ENCODE assay signal across 1 cellular context in the genomic region with DNA sequence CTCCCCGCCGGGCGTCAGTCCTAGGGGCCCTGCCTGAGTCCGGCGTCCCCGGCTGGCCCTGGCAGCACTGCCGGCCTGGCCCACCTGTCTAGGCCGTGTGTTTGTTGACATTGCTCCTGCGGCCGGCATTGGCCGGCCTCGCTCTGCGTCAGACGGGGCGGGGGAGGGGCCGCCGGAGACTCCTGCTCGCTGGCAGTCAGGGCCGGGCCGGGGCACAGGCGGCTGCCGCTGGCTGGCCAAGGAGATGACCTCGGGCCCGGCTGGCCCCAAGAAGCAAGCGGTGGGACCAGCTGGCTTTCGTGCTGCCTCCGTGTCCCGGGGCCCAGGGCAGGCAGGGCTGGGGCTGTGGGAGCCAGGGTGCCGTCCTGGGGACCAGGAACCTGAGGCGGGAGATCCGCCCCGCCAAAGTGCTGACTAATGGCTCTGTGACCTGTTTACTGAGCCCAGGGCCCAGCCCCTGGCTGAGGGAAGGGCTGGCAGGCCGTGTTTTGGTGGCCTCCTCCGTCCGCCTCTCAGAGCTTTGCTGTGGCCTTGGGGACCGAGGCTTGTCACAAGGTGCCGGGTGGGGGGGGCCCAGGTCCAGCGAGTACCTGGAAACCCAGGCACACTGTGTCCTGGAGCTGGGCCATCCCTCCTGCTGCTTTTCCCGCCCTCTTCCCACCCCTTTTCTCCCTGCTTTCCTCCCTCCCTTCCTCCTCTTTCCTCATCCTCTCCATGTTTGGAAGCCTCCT.
A peak's percentile ranks its signal among the peaks of the same experiment; 100 is the strongest.
TF ChIP-seq lines count a peak whose summit lies in the region.

No MANE protein-coding gene starts in this region.

TF ChIP-seq in K562, 482 proteins besides CTCF, POLR2A, EP300 and RAD21 (continued from another document and continues in another):
- TF ChIP-seq DPF2 (IDR thresholded peaks at IDR 0.05) (peak; percentile 45; the same call in 1 of the 2 replicates), JUN (IDR thresholded peaks at IDR 0.05; ENCODE audit: borderline replicate concordance, low read depth, low read length) (no peak; the same call in 1 of the 2 replicates), JUN (CRISPR knock-in tag; IDR thresholded peaks at IDR 0.05; ENCODE audit: borderline replicate concordance) (no peak), RCOR1 (IDR thresholded peaks at IDR 0.05; ENCODE audit: borderline replicate concordance in 1 of 2, low read depth in 2 of 2, low read length in 2 of 2) (peak in 1 of 2 experiments; percentile 37; a peak in 1 of 4 replicates), CTBP1 (IDR thresholded peaks at IDR 0.05; ENCODE audit: borderline replicate concordance) (peak; percentile 73), CREBBP (IDR thresholded peaks at IDR 0.05; ENCODE audit: low read depth, low read length) (no peak), MTA3 (IDR thresholded peaks at IDR 0.05; ENCODE audit: borderline replicate concordance) (peak; percentile 79), CCAR2 (IDR thresholded peaks at IDR 0.05; ENCODE audit: low read depth, low read length) (no peak), PRPF4 (IDR thresholded peaks at IDR 0.05; ENCODE audit: insufficient read depth, low read depth, low read length, poor library complexity, severe bottlenecking) (peak; percentile 53), ZNF717 (CRISPR knock-in tag; IDR thresholded peaks at IDR 0.05) (no peak), SIRT6 (IDR thresholded peaks at IDR 0.05; ENCODE audit: low read depth, low read length) (no peak), ZNF41 (CRISPR knock-in tag; conservative IDR thresholded peaks at IDR 0.05) (no peak), ZBED1 (IDR thresholded peaks at IDR 0.05) (no peak; the same call in 1 of the 2 replicates), MED1 (CRISPR knock-in tag; IDR thresholded peaks at IDR 0.05; ENCODE audit: borderline replicate concordance) (no peak), BRD4 (IDR thresholded peaks at IDR 0.05) (no peak), ZNF217 (CRISPR knock-in tag; IDR thresholded peaks at IDR 0.05) (no peak), COPS2 (conservative IDR thresholded peaks at IDR 0.05) (no peak), NR2C2 (CRISPR knock-in tag; IDR thresholded peaks at IDR 0.05) (0 out of 2 replicates have a peak, but pooled peaks have one; percentile 49), NR2C2 (tag; IDR thresholded peaks at IDR 0.05) (peak; percentile 72), DIDO1 (tag; IDR thresholded peaks at IDR 0.05; ENCODE audit: low read depth) (no peak), KLF1 (tag; IDR thresholded peaks at IDR 0.05) (no peak), MCM7 (IDR thresholded peaks at IDR 0.05) (no peak), EGR1 (conservative IDR thresholded peaks at IDR 0.05) (no peak), FOXP1 (CRISPR knock-in tag; IDR thresholded peaks at IDR 0.05) (peak; percentile 50; the same call in 1 of the 2 replicates), RNF2 (IDR thresholded peaks at IDR 0.05) (no peak), HDAC2 (IDR thresholded peaks at IDR 0.05) (no peak), OTX1 (CRISPR knock-in tag; IDR thresholded peaks at IDR 0.05) (no peak), RFX1 (IDR thresholded peaks at IDR 0.05) (no peak)
- TF ChIP-seq, protein P1, sequence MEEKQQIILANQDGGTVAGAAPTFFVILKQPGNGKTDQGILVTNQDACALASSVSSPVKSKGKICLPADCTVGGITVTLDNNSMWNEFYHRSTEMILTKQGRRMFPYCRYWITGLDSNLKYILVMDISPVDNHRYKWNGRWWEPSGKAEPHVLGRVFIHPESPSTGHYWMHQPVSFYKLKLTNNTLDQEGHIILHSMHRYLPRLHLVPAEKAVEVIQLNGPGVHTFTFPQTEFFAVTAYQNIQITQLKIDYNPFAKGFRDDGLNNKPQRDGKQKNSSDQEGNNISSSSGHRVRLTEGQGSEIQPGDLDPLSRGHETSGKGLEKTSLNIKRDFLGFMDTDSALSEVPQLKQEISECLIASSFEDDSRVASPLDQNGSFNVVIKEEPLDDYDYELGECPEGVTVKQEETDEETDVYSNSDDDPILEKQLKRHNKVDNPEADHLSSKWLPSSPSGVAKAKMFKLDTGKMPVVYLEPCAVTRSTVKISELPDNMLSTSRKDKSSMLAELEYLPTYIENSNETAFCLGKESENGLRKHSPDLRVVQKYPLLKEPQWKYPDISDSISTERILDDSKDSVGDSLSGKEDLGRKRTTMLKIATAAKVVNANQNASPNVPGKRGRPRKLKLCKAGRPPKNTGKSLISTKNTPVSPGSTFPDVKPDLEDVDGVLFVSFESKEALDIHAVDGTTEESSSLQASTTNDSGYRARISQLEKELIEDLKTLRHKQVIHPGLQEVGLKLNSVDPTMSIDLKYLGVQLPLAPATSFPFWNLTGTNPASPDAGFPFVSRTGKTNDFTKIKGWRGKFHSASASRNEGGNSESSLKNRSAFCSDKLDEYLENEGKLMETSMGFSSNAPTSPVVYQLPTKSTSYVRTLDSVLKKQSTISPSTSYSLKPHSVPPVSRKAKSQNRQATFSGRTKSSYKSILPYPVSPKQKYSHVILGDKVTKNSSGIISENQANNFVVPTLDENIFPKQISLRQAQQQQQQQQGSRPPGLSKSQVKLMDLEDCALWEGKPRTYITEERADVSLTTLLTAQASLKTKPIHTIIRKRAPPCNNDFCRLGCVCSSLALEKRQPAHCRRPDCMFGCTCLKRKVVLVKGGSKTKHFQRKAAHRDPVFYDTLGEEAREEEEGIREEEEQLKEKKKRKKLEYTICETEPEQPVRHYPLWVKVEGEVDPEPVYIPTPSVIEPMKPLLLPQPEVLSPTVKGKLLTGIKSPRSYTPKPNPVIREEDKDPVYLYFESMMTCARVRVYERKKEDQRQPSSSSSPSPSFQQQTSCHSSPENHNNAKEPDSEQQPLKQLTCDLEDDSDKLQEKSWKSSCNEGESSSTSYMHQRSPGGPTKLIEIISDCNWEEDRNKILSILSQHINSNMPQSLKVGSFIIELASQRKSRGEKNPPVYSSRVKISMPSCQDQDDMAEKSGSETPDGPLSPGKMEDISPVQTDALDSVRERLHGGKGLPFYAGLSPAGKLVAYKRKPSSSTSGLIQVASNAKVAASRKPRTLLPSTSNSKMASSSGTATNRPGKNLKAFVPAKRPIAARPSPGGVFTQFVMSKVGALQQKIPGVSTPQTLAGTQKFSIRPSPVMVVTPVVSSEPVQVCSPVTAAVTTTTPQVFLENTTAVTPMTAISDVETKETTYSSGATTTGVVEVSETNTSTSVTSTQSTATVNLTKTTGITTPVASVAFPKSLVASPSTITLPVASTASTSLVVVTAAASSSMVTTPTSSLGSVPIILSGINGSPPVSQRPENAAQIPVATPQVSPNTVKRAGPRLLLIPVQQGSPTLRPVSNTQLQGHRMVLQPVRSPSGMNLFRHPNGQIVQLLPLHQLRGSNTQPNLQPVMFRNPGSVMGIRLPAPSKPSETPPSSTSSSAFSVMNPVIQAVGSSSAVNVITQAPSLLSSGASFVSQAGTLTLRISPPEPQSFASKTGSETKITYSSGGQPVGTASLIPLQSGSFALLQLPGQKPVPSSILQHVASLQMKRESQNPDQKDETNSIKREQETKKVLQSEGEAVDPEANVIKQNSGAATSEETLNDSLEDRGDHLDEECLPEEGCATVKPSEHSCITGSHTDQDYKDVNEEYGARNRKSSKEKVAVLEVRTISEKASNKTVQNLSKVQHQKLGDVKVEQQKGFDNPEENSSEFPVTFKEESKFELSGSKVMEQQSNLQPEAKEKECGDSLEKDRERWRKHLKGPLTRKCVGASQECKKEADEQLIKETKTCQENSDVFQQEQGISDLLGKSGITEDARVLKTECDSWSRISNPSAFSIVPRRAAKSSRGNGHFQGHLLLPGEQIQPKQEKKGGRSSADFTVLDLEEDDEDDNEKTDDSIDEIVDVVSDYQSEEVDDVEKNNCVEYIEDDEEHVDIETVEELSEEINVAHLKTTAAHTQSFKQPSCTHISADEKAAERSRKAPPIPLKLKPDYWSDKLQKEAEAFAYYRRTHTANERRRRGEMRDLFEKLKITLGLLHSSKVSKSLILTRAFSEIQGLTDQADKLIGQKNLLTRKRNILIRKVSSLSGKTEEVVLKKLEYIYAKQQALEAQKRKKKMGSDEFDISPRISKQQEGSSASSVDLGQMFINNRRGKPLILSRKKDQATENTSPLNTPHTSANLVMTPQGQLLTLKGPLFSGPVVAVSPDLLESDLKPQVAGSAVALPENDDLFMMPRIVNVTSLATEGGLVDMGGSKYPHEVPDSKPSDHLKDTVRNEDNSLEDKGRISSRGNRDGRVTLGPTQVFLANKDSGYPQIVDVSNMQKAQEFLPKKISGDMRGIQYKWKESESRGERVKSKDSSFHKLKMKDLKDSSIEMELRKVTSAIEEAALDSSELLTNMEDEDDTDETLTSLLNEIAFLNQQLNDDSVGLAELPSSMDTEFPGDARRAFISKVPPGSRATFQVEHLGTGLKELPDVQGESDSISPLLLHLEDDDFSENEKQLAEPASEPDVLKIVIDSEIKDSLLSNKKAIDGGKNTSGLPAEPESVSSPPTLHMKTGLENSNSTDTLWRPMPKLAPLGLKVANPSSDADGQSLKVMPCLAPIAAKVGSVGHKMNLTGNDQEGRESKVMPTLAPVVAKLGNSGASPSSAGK (IDR thresholded peaks at IDR 0.05), result peak; percentile 29; the same call in 1 of the 2 replicates
- TF ChIP-seq, protein P2, sequence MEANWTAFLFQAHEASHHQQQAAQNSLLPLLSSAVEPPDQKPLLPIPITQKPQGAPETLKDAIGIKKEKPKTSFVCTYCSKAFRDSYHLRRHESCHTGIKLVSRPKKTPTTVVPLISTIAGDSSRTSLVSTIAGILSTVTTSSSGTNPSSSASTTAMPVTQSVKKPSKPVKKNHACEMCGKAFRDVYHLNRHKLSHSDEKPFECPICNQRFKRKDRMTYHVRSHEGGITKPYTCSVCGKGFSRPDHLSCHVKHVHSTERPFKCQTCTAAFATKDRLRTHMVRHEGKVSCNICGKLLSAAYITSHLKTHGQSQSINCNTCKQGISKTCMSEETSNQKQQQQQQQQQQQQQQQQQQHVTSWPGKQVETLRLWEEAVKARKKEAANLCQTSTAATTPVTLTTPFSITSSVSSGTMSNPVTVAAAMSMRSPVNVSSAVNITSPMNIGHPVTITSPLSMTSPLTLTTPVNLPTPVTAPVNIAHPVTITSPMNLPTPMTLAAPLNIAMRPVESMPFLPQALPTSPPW (CRISPR knock-in tag; IDR thresholded peaks at IDR 0.05), result peak; percentile 69
- TF ChIP-seq, protein P3, sequence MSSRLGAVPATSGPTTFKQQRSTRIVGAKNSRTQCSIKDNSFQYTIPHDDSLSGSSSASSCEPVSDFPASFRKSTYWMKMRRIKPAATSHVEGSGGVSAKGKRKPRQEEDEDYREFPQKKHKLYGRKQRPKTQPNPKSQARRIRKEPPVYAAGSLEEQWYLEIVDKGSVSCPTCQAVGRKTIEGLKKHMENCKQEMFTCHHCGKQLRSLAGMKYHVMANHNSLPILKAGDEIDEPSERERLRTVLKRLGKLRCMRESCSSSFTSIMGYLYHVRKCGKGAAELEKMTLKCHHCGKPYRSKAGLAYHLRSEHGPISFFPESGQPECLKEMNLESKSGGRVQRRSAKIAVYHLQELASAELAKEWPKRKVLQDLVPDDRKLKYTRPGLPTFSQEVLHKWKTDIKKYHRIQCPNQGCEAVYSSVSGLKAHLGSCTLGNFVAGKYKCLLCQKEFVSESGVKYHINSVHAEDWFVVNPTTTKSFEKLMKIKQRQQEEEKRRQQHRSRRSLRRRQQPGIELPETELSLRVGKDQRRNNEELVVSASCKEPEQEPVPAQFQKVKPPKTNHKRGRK (tag; IDR thresholded peaks at IDR 0.05), result no peak
- TF ChIP-seq, protein P4, sequence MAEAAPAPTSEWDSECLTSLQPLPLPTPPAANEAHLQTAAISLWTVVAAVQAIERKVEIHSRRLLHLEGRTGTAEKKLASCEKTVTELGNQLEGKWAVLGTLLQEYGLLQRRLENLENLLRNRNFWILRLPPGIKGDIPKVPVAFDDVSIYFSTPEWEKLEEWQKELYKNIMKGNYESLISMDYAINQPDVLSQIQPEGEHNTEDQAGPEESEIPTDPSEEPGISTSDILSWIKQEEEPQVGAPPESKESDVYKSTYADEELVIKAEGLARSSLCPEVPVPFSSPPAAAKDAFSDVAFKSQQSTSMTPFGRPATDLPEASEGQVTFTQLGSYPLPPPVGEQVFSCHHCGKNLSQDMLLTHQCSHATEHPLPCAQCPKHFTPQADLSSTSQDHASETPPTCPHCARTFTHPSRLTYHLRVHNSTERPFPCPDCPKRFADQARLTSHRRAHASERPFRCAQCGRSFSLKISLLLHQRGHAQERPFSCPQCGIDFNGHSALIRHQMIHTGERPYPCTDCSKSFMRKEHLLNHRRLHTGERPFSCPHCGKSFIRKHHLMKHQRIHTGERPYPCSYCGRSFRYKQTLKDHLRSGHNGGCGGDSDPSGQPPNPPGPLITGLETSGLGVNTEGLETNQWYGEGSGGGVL (CRISPR knock-in tag; IDR thresholded peaks at IDR 0.05), result no peak
- TF ChIP-seq, protein P5, sequence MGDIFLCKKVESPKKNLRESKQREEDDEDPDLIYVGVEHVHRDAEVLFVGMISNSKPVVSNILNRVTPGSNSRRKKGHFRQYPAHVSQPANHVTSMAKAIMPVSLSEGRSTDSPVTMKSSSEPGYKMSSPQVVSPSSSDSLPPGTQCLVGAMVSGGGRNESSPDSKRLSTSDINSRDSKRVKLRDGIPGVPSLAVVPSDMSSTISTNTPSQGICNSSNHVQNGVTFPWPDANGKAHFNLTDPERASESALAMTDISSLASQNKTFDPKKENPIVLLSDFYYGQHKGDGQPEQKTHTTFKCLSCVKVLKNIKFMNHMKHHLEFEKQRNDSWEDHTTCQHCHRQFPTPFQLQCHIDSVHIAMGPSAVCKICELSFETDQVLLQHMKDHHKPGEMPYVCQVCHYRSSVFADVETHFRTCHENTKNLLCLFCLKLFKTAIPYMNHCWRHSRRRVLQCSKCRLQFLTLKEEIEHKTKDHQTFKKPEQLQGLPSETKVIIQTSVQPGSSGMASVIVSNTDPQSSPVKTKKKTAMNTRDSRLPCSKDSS (IDR thresholded peaks at IDR 0.05; ENCODE audit: low read depth, partially characterized antibody), result no peak
- TF ChIP-seq, protein P6, sequence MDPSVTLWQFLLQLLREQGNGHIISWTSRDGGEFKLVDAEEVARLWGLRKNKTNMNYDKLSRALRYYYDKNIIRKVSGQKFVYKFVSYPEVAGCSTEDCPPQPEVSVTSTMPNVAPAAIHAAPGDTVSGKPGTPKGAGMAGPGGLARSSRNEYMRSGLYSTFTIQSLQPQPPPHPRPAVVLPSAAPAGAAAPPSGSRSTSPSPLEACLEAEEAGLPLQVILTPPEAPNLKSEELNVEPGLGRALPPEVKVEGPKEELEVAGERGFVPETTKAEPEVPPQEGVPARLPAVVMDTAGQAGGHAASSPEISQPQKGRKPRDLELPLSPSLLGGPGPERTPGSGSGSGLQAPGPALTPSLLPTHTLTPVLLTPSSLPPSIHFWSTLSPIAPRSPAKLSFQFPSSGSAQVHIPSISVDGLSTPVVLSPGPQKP (CRISPR knock-in tag; IDR thresholded peaks at IDR 0.05), result no peak
- TF ChIP-seq, protein P7, sequence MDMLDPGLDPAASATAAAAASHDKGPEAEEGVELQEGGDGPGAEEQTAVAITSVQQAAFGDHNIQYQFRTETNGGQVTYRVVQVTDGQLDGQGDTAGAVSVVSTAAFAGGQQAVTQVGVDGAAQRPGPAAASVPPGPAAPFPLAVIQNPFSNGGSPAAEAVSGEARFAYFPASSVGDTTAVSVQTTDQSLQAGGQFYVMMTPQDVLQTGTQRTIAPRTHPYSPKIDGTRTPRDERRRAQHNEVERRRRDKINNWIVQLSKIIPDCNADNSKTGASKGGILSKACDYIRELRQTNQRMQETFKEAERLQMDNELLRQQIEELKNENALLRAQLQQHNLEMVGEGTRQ (CRISPR knock-in tag; IDR thresholded peaks at IDR 0.05), result no peak
- TF ChIP-seq, protein P8, sequence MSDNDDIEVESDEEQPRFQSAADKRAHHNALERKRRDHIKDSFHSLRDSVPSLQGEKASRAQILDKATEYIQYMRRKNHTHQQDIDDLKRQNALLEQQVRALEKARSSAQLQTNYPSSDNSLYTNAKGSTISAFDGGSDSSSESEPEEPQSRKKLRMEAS (CRISPR knock-in tag; IDR thresholded peaks at IDR 0.05), result peak; percentile 47; the same call in 1 of the 2 replicates
- TF ChIP-seq, protein P9, sequence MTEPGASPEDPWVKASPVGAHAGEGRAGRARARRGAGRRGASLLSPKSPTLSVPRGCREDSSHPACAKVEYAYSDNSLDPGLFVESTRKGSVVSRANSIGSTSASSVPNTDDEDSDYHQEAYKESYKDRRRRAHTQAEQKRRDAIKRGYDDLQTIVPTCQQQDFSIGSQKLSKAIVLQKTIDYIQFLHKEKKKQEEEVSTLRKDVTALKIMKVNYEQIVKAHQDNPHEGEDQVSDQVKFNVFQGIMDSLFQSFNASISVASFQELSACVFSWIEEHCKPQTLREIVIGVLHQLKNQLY (CRISPR knock-in tag; conservative IDR thresholded peaks at IDR 0.05), result no peak
